In the genomic region with DNA sequence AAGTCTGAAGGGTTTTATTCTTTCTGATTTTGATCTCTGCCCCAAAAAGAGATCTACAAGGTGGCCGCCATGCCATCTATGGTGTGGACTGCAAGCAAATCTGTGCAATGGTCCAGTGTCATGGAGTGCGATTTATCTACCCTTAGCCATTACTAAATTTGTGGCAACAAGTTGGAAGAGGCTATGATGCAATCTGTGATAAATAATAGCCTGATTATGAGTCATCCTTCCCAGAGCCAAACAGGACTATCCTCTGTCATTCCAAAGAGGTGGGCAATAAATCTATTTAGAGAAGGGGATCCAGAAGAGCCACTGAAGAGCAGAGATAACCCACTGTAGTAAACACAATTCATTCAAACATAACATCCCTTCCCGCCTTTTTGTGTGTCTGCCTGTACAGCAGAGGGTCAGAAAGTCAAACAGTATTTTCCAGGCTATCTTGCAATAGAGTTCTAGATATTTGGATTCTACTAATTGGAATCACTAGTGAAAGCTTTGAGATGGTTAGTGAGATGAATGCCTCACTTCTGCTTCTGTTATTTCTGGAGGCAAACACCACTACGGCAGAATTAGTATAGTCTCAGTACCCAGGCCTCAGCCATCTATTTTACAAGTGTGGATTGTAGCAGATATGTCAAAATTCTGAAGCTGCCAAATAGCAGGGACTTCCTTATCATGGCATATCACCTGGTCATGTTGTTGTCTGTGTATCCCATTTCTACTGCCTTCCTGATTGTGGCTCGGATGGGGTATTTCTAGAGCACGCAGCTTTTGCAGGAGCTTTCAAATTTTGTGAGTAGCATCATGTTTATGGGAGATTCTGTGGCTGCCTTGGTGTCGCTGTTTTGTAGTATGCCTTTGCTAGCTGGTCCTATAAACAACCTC, we compare ENCODE assay signal across 10 cellular contexts.
A peak's percentile ranks its signal among the peaks of the same experiment; 100 is the strongest.
DNase-seq lines count a peak whose midpoint lies in the region; ATAC-seq, FAIRE-seq and TF ChIP-seq lines count a peak whose summit lies in the region.
"Had no signal": no experiment of that assay in that cellular context is flagged by ENCODE, and none has a peak within 500 bp of the region (broad histone marks: within the 10 kb centered on the region; RNA-seq: fewer than 3 reads in every experiment).

No MANE protein-coding gene starts in this region.

- H3K27me3 ChIP-seq in astrocyte (ENCODE audit: insufficient read depth, low read length) (no peaks in the 10 kb centered on the region), upper lobe of right lung (no peaks in the 10 kb centered on the region), tibial nerve (no peaks in the 10 kb centered on the region)

- H3K9me3 ChIP-seq in astrocyte (ENCODE audit: insufficient read depth, low read depth, low read length) = no peaks in the 10 kb centered on the region
- H3K9me3 ChIP-seq in upper lobe of right lung = no peaks in the 10 kb centered on the region
- H3K9me3 ChIP-seq in tibial nerve = no peaks in the 10 kb centered on the region

- peak in 1 of 2 donors; percentile 57 for TF ChIP-seq EP300 in tibial nerve (IDR thresholded peaks at IDR 0.05)

- H3K27ac ChIP-seq in astrocyte (ENCODE audit: low read depth, low read length) = no peak overlapping the region
- H3K27ac ChIP-seq in upper lobe of right lung = no peak overlapping the region
- H3K27ac ChIP-seq in tibial nerve = peak overlapping the region in 2 of 4 donors; percentile 56 to 66

- no peaks in the 10 kb centered on the region for H3K36me3 Mint-ChIP-seq in astrocyte (ENCODE audit: low read depth, unreplicated experiment)
- no peaks in the 10 kb centered on the region for H3K36me3 Mint-ChIP-seq in activated naive CD4-positive, alpha-beta T cell treated with anti-CD3 and anti-CD28 coated beads for 36 hours (ENCODE audit: low read depth)

- no peak for TF ChIP-seq CTCF in astrocyte (IDR thresholded peaks at IDR 0.05; ENCODE audit: insufficient read depth, low read depth, low read length)
- no peak for TF ChIP-seq CTCF in upper lobe of right lung (IDR thresholded peaks at IDR 0.05)
- no peak for TF ChIP-seq CTCF in tibial nerve (IDR thresholded peaks at IDR 0.05)

- ATAC-seq in HG02938 (IDR thresholded peaks at IDR 0.05; ENCODE audit: unreplicated experiment) (peak; percentile 63), Right ventricle myocardium superior (ENCODE audit: poor library complexity) (peak; percentile 75), upper lobe of right lung (peak; percentile 33)
- no peak for ATAC-seq in stimulated activated naive CD8-positive, alpha-beta T cell treated with anti-CD3 and anti-CD28 coated beads, Interleukin-15, Interleukin-2, amounts not matched to agents 100 U/mL and 50 U/mL, for 24 hours
- ATAC-seq: Panc1 had no signal

- H3K27ac Mint-ChIP-seq in astrocyte (ENCODE audit: unreplicated experiment) = peak overlapping the region; percentile 62
- H3K27ac Mint-ChIP-seq in activated naive CD4-positive, alpha-beta T cell treated with anti-CD3 and anti-CD28 coated beads for 36 hours = no peak overlapping the region

- CTCF ChIA-PET in activated naive CD4-positive, alpha-beta T cell treated with anti-CD3 and anti-CD28 coated beads for 36 hours (lab: Charles Lee) = no interaction called here

- no peak overlapping the region for H3K4me3 ChIP-seq in astrocyte (ENCODE audit: insufficient read depth, low read depth, low read length)
- H3K4me3 ChIP-seq in upper lobe of right lung = no peak overlapping the region
- no peak overlapping the region for H3K4me3 ChIP-seq in tibial nerve

- H3K4me3 Mint-ChIP-seq in astrocyte (ENCODE audit: unreplicated experiment) = no peak overlapping the region
- H3K4me3 Mint-ChIP-seq in activated naive CD4-positive, alpha-beta T cell treated with anti-CD3 and anti-CD28 coated beads for 36 hours = no peak overlapping the region

- no peak overlapping the region for H3K4me2 ChIP-seq in astrocyte (ENCODE audit: low read length)

- no peak overlapping the region for H2AFZ ChIP-seq in astrocyte (ENCODE audit: low read depth, low read length)

- H3K36me3 ChIP-seq in astrocyte (ENCODE audit: insufficient read depth, low read length) (no peaks in the 10 kb centered on the region), upper lobe of right lung (no peaks in the 10 kb centered on the region), tibial nerve (no peaks in the 10 kb centered on the region)

- H4K20me1 ChIP-seq in astrocyte (ENCODE audit: insufficient read depth, low read length) = no peaks in the 10 kb centered on the region

- 81 to 89% methylated on average over 7 of the region's 7 CpGs for WGBS in tibial nerve, 2 donors

- TF ChIP-seq POLR2A in tibial nerve (IDR thresholded peaks at IDR 0.05) = no peak

- DNase-seq in astrocyte (ENCODE audit: low read depth) = peak; percentile 67
- no peak for DNase-seq in Right ventricle myocardium superior
- no peak for DNase-seq in upper lobe of right lung
- DNase-seq in activated naive CD4-positive, alpha-beta T cell treated with anti-CD3 and anti-CD28 coated beads for 36 hours = no peak
- no peak for DNase-seq in stimulated activated naive CD8-positive, alpha-beta T cell treated with anti-CD3 and anti-CD28 coated beads, Interleukin-15, Interleukin-2, amounts not matched to agents 100 U/mL and 50 U/mL, for 24 hours
- no peak for DNase-seq in tibial nerve (ENCODE audit: low spot score in 2 of 2)
- DNase-seq: NCI-H1092, occipital lobe had no signal

- H3K79me2 ChIP-seq in astrocyte (ENCODE audit: insufficient read depth, low read length) = no peaks in the 10 kb centered on the region

- peaks cover 2% of the 10 kb centered on the region for H3K27me3 Mint-ChIP-seq in astrocyte (ENCODE audit: low read depth, unreplicated experiment)
- peaks cover 9% of the 10 kb centered on the region for H3K27me3 Mint-ChIP-seq in activated naive CD4-positive, alpha-beta T cell treated with anti-CD3 and anti-CD28 coated beads for 36 hours (ENCODE audit: low read depth)

- H3K4me1 Mint-ChIP-seq in astrocyte (ENCODE audit: low read depth, unreplicated experiment) = peaks cover 11% of the 10 kb centered on the region
- H3K4me1 Mint-ChIP-seq in activated naive CD4-positive, alpha-beta T cell treated with anti-CD3 and anti-CD28 coated beads for 36 hours (ENCODE audit: low read depth) = no peaks in the 10 kb centered on the region

- no peak overlapping the region for H3K9ac ChIP-seq in astrocyte (ENCODE audit: low read length)

- FAIRE-seq in astrocyte (lab: Jason Lieb, UNC) = peak; percentile 41

- H3K4me1 ChIP-seq in astrocyte (ENCODE audit: insufficient read depth, low read length) (no peaks in the 10 kb centered on the region), upper lobe of right lung (peaks cover 6% of the 10 kb centered on the region), tibial nerve (peaks cover 0 to 28% (median 3%) of the 10 kb centered on the region in 4 donors)

- H3K9me3 Mint-ChIP-seq in astrocyte (ENCODE audit: unreplicated experiment) = peaks cover 8% of the 10 kb centered on the region
- peaks cover under 1% of the 10 kb centered on the region for H3K9me3 Mint-ChIP-seq in activated naive CD4-positive, alpha-beta T cell treated with anti-CD3 and anti-CD28 coated beads for 36 hours

- intact Hi-C loops in Right ventricle myocardium superior (cut with DNase I) (no loop called here), upper lobe of right lung (cut with DNase I) (no loop called here)
- intact Hi-C loops in activated naive CD4-positive, alpha-beta T cell treated with anti-CD3 and anti-CD28 coated beads for 36 hours (cut with micrococcal nuclease) = no loop called here
